In genomic region chr11:113447621-113448310, GRCh38 we compare ENCODE assay signal across 14 cellular contexts. TPM values are rescaled to one million over a fixed set of nuclear protein-coding genes. Genes with fewer than 3 reads are reported as not detected.
DNase-seq lines count a peak whose midpoint lies in the region; ATAC-seq and TF ChIP-seq lines count a peak whose summit lies in the region.
"Had no signal": no experiment of that assay in that cellular context is flagged by ENCODE, and none has a peak within 500 bp of the region (broad histone marks: within the 10 kb centered on the region; RNA-seq: fewer than 3 reads in every experiment).

No MANE protein-coding gene starts in this region.

- no peak overlapping the region for H3K4me3 Mint-ChIP-seq in activated CD8-positive, alpha-beta T cell treated with anti-CD3 and anti-CD28 coated beads for 36 hours
- H3K4me3 Mint-ChIP-seq in activated CD8-positive, alpha-beta T cell treated with anti-CD3 and anti-CD28 coated beads, Interleukin-2, amount 10 ng/mL, durations not matched to agents 7 days and 5 days = no peak overlapping the region
- H3K4me3 Mint-ChIP-seq: stimulated activated naive B cell treated with anti-CD40 and anti-IgM and Interleukin-4, amounts not matched to agents 10 μg/mL and 1 μg/mL and 100 μg/mL, for 72 hours had no signal

- H3K27ac Mint-ChIP-seq in activated CD8-positive, alpha-beta T cell treated with anti-CD3 and anti-CD28 coated beads for 36 hours = no peak overlapping the region
- H3K27ac Mint-ChIP-seq in activated CD8-positive, alpha-beta T cell treated with anti-CD3 and anti-CD28 coated beads, Interleukin-2, amount 10 ng/mL, durations not matched to agents 7 days and 5 days = no peak overlapping the region
- H3K27ac Mint-ChIP-seq: stimulated activated naive B cell treated with anti-CD40 and anti-IgM and Interleukin-4, amounts not matched to agents 10 μg/mL and 1 μg/mL and 100 μg/mL, for 72 hours had no signal

- no peak for DNase-seq in activated CD8-positive, alpha-beta T cell treated with anti-CD3 and anti-CD28 coated beads for 36 hours
- DNase-seq in activated CD8-positive, alpha-beta T cell treated with anti-CD3 and anti-CD28 coated beads, Interleukin-2, amount 10 ng/mL, durations not matched to agents 7 days and 5 days = no peak
- DNase-seq in SK-MEL-5 (ENCODE audit: low read depth, low spot score) = peak; percentile 4
- peak; percentile 88 for DNase-seq in epithelial cell of esophagus (ENCODE audit: low read depth)
- DNase-seq in stromal cell of bone marrow (ENCODE audit: low read depth) = peak; percentile 31
- no peak for DNase-seq in RPMI8226
- DNase-seq in NCI-H524 (lab: John Stamatoyannopoulos, UW) = no peak
- DNase-seq: activated gamma-delta T cell; GDM1; NCI-H1694; stimulated activated naive B cell treated with anti-CD40 and anti-IgM and Interleukin-4, amounts not matched to agents 10 μg/mL and 1 μg/mL and 100 μg/mL, for 72 hours had no signal

- peak; percentile 37 for ATAC-seq in activated CD8-positive, alpha-beta T cell treated with anti-CD3 and anti-CD28 coated beads for 36 hours
- ATAC-seq in activated CD8-positive, alpha-beta T cell treated with anti-CD3 and anti-CD28 coated beads, Interleukin-2, amount 10 ng/mL, durations not matched to agents 7 days and 5 days = no peak
- ATAC-seq in HG03342 (IDR thresholded peaks at IDR 0.05; ENCODE audit: unreplicated experiment) = no peak
- ATAC-seq: stimulated activated naive B cell treated with anti-CD40 and anti-IgM and Interleukin-4, amounts not matched to agents 10 μg/mL and 1 μg/mL and 100 μg/mL, for 72 hours had no signal

- no peaks in the 10 kb centered on the region for H3K36me3 Mint-ChIP-seq in activated CD8-positive, alpha-beta T cell treated with anti-CD3 and anti-CD28 coated beads for 36 hours (ENCODE audit: low read depth)
- no peaks in the 10 kb centered on the region for H3K36me3 Mint-ChIP-seq in activated CD8-positive, alpha-beta T cell treated with anti-CD3 and anti-CD28 coated beads, Interleukin-2, amount 10 ng/mL, durations not matched to agents 7 days and 5 days (ENCODE audit: low read depth)
- H3K36me3 Mint-ChIP-seq: stimulated activated naive B cell treated with anti-CD40 and anti-IgM and Interleukin-4, amounts not matched to agents 10 μg/mL and 1 μg/mL and 100 μg/mL, for 72 hours had no signal

- no peaks in the 10 kb centered on the region for H3K4me1 Mint-ChIP-seq in activated CD8-positive, alpha-beta T cell treated with anti-CD3 and anti-CD28 coated beads for 36 hours (ENCODE audit: low read depth)
- peaks cover 2% of the 10 kb centered on the region for H3K4me1 Mint-ChIP-seq in activated CD8-positive, alpha-beta T cell treated with anti-CD3 and anti-CD28 coated beads, Interleukin-2, amount 10 ng/mL, durations not matched to agents 7 days and 5 days (ENCODE audit: low read depth)
- H3K4me1 Mint-ChIP-seq: stimulated activated naive B cell treated with anti-CD40 and anti-IgM and Interleukin-4, amounts not matched to agents 10 μg/mL and 1 μg/mL and 100 μg/mL, for 72 hours had no signal

- no peak overlapping the region for H3K4me3 ChIP-seq in epithelial cell of esophagus (ENCODE audit: low read length)
- H3K4me3 ChIP-seq: hepatocyte had no signal

- POLR2A ChIA-PET in activated CD8-positive, alpha-beta T cell treated with anti-CD3 and anti-CD28 coated beads for 36 hours (lab: Charles Lee) = no interaction called here
- POLR2A ChIA-PET in activated CD8-positive, alpha-beta T cell treated with anti-CD3 and anti-CD28 coated beads, Interleukin-2, amount 10 ng/mL, durations not matched to agents 7 days and 5 days (lab: Charles Lee) = no interaction called here

- peaks cover 4% of the 10 kb centered on the region for H3K27me3 Mint-ChIP-seq in activated CD8-positive, alpha-beta T cell treated with anti-CD3 and anti-CD28 coated beads for 36 hours
- no peaks in the 10 kb centered on the region for H3K27me3 Mint-ChIP-seq in activated CD8-positive, alpha-beta T cell treated with anti-CD3 and anti-CD28 coated beads, Interleukin-2, amount 10 ng/mL, durations not matched to agents 7 days and 5 days (ENCODE audit: low read depth)

- intact Hi-C loops in activated CD8-positive, alpha-beta T cell treated with anti-CD3 and anti-CD28 coated beads for 36 hours (cut with micrococcal nuclease) = no loop called here

- CTCF ChIA-PET in activated CD8-positive, alpha-beta T cell treated with anti-CD3 and anti-CD28 coated beads for 36 hours (lab: Charles Lee) = no interaction called here
- CTCF ChIA-PET in activated CD8-positive, alpha-beta T cell treated with anti-CD3 and anti-CD28 coated beads, Interleukin-2, amount 10 ng/mL, durations not matched to agents 7 days and 5 days (lab: Charles Lee) = no interaction called here

- no peaks in the 10 kb centered on the region for H3K9me3 Mint-ChIP-seq in activated CD8-positive, alpha-beta T cell treated with anti-CD3 and anti-CD28 coated beads for 36 hours
- no peaks in the 10 kb centered on the region for H3K9me3 Mint-ChIP-seq in activated CD8-positive, alpha-beta T cell treated with anti-CD3 and anti-CD28 coated beads, Interleukin-2, amount 10 ng/mL, durations not matched to agents 7 days and 5 days (ENCODE audit: insufficient read depth)
- H3K9me3 Mint-ChIP-seq: stimulated activated naive B cell treated with anti-CD40 and anti-IgM and Interleukin-4, amounts not matched to agents 10 μg/mL and 1 μg/mL and 100 μg/mL, for 72 hours had no signal

- in situ Hi-C loops in SK-MEL-5 (cut with HindIII; ENCODE audit: low pct_unique_long_range_greater_than_20kb, low sequenced_read_pairs) = no loop called here

- TF ChIP-seq CTCF in activated CD8-positive, alpha-beta T cell treated with anti-CD3 and anti-CD28 coated beads for 36 hours (IDR thresholded peaks at IDR 0.05) = no peak
- TF ChIP-seq CTCF in epithelial cell of esophagus (IDR thresholded peaks at IDR 0.05; ENCODE audit: insufficient read depth, low read depth, low read length, missing control alignments) = no peak

RNA-seq across cellular contexts. Expression of gene DRD2, which starts 27.4 kb away (rescaled TPM):
- not detected for total RNA-seq in activated CD8-positive, alpha-beta T cell treated with anti-CD3 and anti-CD28 coated beads for 36 hours
- not detected for total RNA-seq in activated CD8-positive, alpha-beta T cell treated with anti-CD3 and anti-CD28 coated beads, Interleukin-2, amount 10 ng/mL, durations not matched to agents 7 days and 5 days
- total RNA-seq in SK-MEL-5 (2014; rRNA removed; shearing (Covaris generic)) = not detected in 2 replicates
- polyA plus RNA-seq in SK-MEL-5 (2015; cell fraction: cytosol; rRNA removed) = 0.13 TPM in 1 of 2 replicates, not detected in the other
- not detected in 2 replicates for polyA plus RNA-seq in SK-MEL-5 (2015; cell fraction: nucleus; rRNA removed)
- total RNA-seq: OCI-LY7 had no signal

Comparison
In these comparisons a context has a peak if more than half of its experiments do, and no peak if none do; other contexts are left out.
1. DNase-seq: peak in SK-MEL-5 (single experiment), epithelial cell of esophagus (single experiment) and stromal cell of bone marrow (single experiment); none in activated CD8-positive, alpha-beta T cell treated with anti-CD3 and anti-CD28 coated beads for 36 hours (single experiment), activated CD8-positive, alpha-beta T cell treated with anti-CD3 and anti-CD28 coated beads, Interleukin-2, amount 10 ng/mL, durations not matched to agents 7 days and 5 days (single experiment), RPMI8226 (single experiment) and NCI-H524 (0 of 2).